In genomic region chr1:242245255-242245654, GRCh38 we compare ENCODE assay signal across 22 cellular contexts.
A peak's percentile ranks its signal among the peaks of the same experiment; 100 is the strongest.
DNase-seq lines count a peak whose midpoint lies in the region; ATAC-seq and TF ChIP-seq lines count a peak whose summit lies in the region.
"Had no signal": no experiment of that assay in that cellular context is flagged by ENCODE, and none has a peak within 500 bp of the region (broad histone marks: within the 10 kb centered on the region; RNA-seq: fewer than 3 reads in every experiment).

No MANE protein-coding gene starts in this region.

- intact Hi-C loops in Panc1 (cut with micrococcal nuclease; ENCODE audit: unreplicated experiment): no loop called here

- no peak overlapping the region for H3K4me2 ChIP-seq in GM23338
- H3K4me2 ChIP-seq: SK-N-SH had no signal

- DNase-seq in GM23338 (ENCODE audit: low spot score) (peak; percentile 18), Panc1 (ENCODE audit: low read depth, low spot score) (no peak), foreskin melanocyte (peak; percentile 84), pons (ENCODE audit: low spot score) (peak; percentile 92), NCI-H1092 (lab: John Stamatoyannopoulos, UW) (no peak)
- DNase-seq: activated CD4-positive, CD25-positive, alpha-beta regulatory T cell treated with anti-CD3 and anti-CD28 coated beads, Interleukin-2, amount 50 U/mL, for 72 hours; brain microvascular endothelial cell; CD8-positive, alpha-beta T cell; cortex of kidney; DND-41; kidney glomerular epithelial cell; NCI-H1048; NCI-H82; SK-N-SH; stimulated activated CD4-positive, alpha-beta T cell treated with anti-CD3 and anti-CD28 coated beads, Interleukin-12 subunit alpha, Interleukin-12 subunit beta, amount 100 ng/mL, for 4 hours had no signal

- in situ Hi-C loops in Panc1 (cut with HindIII; ENCODE audit: low pct_unique_long_range_greater_than_20kb, low sequenced_read_pairs): no loop called here

- no peaks in the 10 kb centered on the region for H3K79me2 ChIP-seq in GM23338 (replicated peaks; ENCODE audit: insufficient read depth)

- POLR2A ChIA-PET in Panc1 (lab: Charles Lee): no interaction called here

- H3K27me3 ChIP-seq in GM23338 (ENCODE audit: insufficient read depth) (no peaks in the 10 kb centered on the region), Panc1 (ENCODE audit: control insufficient read depth, insufficient read depth, low read length) (no peaks in the 10 kb centered on the region)
- H3K27me3 ChIP-seq: brain microvascular endothelial cell, right atrium auricular region had no signal

- H3K9me2 ChIP-seq in GM23338 (ENCODE audit: insufficient read depth): no peaks in the 10 kb centered on the region
- H3K9me2 ChIP-seq: SK-N-SH had no signal

- no peaks in the 10 kb centered on the region for H3K36me3 Mint-ChIP-seq in GM23338 (ENCODE audit: low read depth)
- H3K36me3 Mint-ChIP-seq: activated naive CD4-positive, alpha-beta T cell treated with anti-CD3 and anti-CD28 coated beads, Interleukin-2, amount 50 U/mL, for 72 hours; CD8-positive, alpha-beta T cell had no signal

- no TSS peak for BruUV-seq in Panc1 (replicated peaks; lab: Mats Ljungman, UMichigan)

- TF ChIP-seq CTCF in GM23338 (conservative IDR thresholded peaks at IDR 0.05; ENCODE audit: low read depth in 2 of 2): no peak
- no peak for TF ChIP-seq CTCF in Panc1 (IDR thresholded peaks at IDR 0.05)

- CTCF ChIA-PET in Panc1 (lab: Charles Lee): no interaction called here

- H3K4me1 Mint-ChIP-seq in GM23338: peaks cover 21% of the 10 kb centered on the region; the same call in 2 of the 3 replicates
- H3K4me1 Mint-ChIP-seq: nephron had no signal

- H3K36me3 ChIP-seq in GM23338 (ENCODE audit: insufficient read depth): no peaks in the 10 kb centered on the region
- no peaks in the 10 kb centered on the region for H3K36me3 ChIP-seq in Panc1 (ENCODE audit: control insufficient read depth, insufficient read depth, low read length)
- H3K36me3 ChIP-seq: brain microvascular endothelial cell, right atrium auricular region had no signal

- H3K4me3 Mint-ChIP-seq in GM23338: no peak overlapping the region
- H3K4me3 Mint-ChIP-seq: CD8-positive, alpha-beta T cell; nephron had no signal

- peaks cover 2% of the 10 kb centered on the region for H3K27me3 Mint-ChIP-seq in GM23338 (ENCODE audit: insufficient read depth, low read depth, poor library complexity)

- ATAC-seq in GM23338 (peak; percentile 82), Panc1 (no peak), GM19467 (IDR thresholded peaks at IDR 0.05; ENCODE audit: unreplicated experiment) (no peak), GM21360 (IDR thresholded peaks at IDR 0.05; ENCODE audit: unreplicated experiment) (no peak), HG02642 (IDR thresholded peaks at IDR 0.05; ENCODE audit: poor library complexity, unreplicated experiment) (no peak)
- ATAC-seq: activated naive CD4-positive, alpha-beta T cell treated with anti-CD3 and anti-CD28 coated beads, Interleukin-2, amount 50 U/mL, for 72 hours; CD8-positive, alpha-beta T cell; K562 had no signal

- no peaks in the 10 kb centered on the region for H4K20me1 ChIP-seq in GM23338 (replicated peaks; ENCODE audit: insufficient read depth)

- H2AFZ ChIP-seq in GM23338: no peak overlapping the region

- no peaks in the 10 kb centered on the region for H3F3A ChIP-seq in GM23338 (replicated peaks; ENCODE audit: low read depth)

- no peaks in the 10 kb centered on the region for H3K9me3 Mint-ChIP-seq in GM23338
- H3K9me3 Mint-ChIP-seq: CD8-positive, alpha-beta T cell; nephron had no signal

- H3K4me1 ChIP-seq in GM23338 (ENCODE audit: insufficient read depth) (peaks cover 11% of the 10 kb centered on the region), Panc1 (ENCODE audit: control insufficient read depth, insufficient read depth, low read length) (no peaks in the 10 kb centered on the region)
- H3K4me1 ChIP-seq: right atrium auricular region had no signal

- no peaks in the 10 kb centered on the region for H3K9me3 ChIP-seq in Panc1 (ENCODE audit: control insufficient read depth, insufficient read depth, low read depth, low read length)
- H3K9me3 ChIP-seq: right atrium auricular region, SK-N-SH had no signal

- H3K4me3 ChIP-seq in GM23338: no peak overlapping the region
- no peak overlapping the region for H3K4me3 ChIP-seq in Panc1 (ENCODE audit: low read depth in 2 of 2, low read length in 2 of 2)
- H3K4me3 ChIP-seq: K562, right atrium auricular region had no signal

- H3K27ac Mint-ChIP-seq in GM23338: no peak overlapping the region
- H3K27ac Mint-ChIP-seq: activated naive CD4-positive, alpha-beta T cell treated with anti-CD3 and anti-CD28 coated beads, Interleukin-2, amount 50 U/mL, for 72 hours; CD8-positive, alpha-beta T cell; nephron had no signal

- H3K27ac ChIP-seq in GM23338 (ENCODE audit: low read depth): no peak overlapping the region
- H3K27ac ChIP-seq in Panc1 (ENCODE audit: low read length): peak overlapping the region; percentile 51; the same call in 1 of the 2 replicates
- H3K27ac ChIP-seq: brain microvascular endothelial cell, right atrium auricular region had no signal

TF ChIP-seq in GM23338, 12 proteins besides CTCF, POLR2A, EP300 and RAD21 (continues in another document):
- TF ChIP-seq ZNF331 (CRISPR knock-in tag; IDR thresholded peaks at IDR 0.05; ENCODE audit: low read depth) (no peak), EZH2 (IDR thresholded peaks at IDR 0.05; ENCODE audit: low read depth, unreplicated experiment) (no peak), NANOG (IDR thresholded peaks at IDR 0.05; ENCODE audit: borderline replicate concordance) (no peak), ZNF462 (CRISPR knock-in tag; IDR thresholded peaks at IDR 0.05) (no peak), CREB1 (CRISPR knock-in tag; IDR thresholded peaks at IDR 0.05; ENCODE audit: low read depth) (no peak), JUNB (IDR thresholded peaks at IDR 0.05; ENCODE audit: unreplicated experiment) (no peak), ZNF114 (CRISPR knock-in tag; IDR thresholded peaks at IDR 0.05) (no peak), ETS1 (IDR thresholded peaks at IDR 0.05) (no peak)

Comparison
In these comparisons a context has a peak if more than half of its experiments do, and no peak if none do; other contexts are left out.
1. DNase-seq: peak in GM23338 (single experiment), foreskin melanocyte (single experiment) and pons (single experiment); none in Panc1 (single experiment) and NCI-H1092 (single experiment).